Comparison of ENCODE assay signal across 11 cellular contexts in genomic region chr6:167832497-167833395, GRCh38. TPM values are rescaled to one million over a fixed set of nuclear protein-coding genes. Genes with fewer than 3 reads are reported as not detected.
DNase-seq lines count a peak whose midpoint lies in the region; ATAC-seq and TF ChIP-seq lines count a peak whose summit lies in the region.
"Had no signal": no experiment of that assay in that cellular context is flagged by ENCODE, and none has a peak within 500 bp of the region (broad histone marks: within the 10 kb centered on the region; RNA-seq: fewer than 3 reads in every experiment).

No MANE protein-coding gene starts in this region.

- H3K9ac ChIP-seq in HUES48 (ENCODE audit: low read depth, low read length), result no peak overlapping the region

- H3K4me1 Mint-ChIP-seq in type B pancreatic cell (ENCODE audit: unreplicated experiment), result peaks cover 62% of the 10 kb centered on the region

- H3K4me1 ChIP-seq in heart right ventricle, result peaks cover 0 to 77% (median 53%) of the 10 kb centered on the region in 9 donors
- peaks cover 39% of the 10 kb centered on the region for H3K4me1 ChIP-seq in HUES48 (ENCODE audit: control insufficient read depth, insufficient read depth, low read length)
- peaks cover 0 to 30% (median 0%) of the 10 kb centered on the region in 4 donors for H3K4me1 ChIP-seq in Peyer's patch

- H3K27me3 Mint-ChIP-seq in type B pancreatic cell, result peaks cover 7% of the 10 kb centered on the region

- H3K4me3 ChIP-seq in heart right ventricle, result no peak overlapping the region
- peak overlapping the region; percentile 12; the same call in 1 of the 2 replicates for H3K4me3 ChIP-seq in HUES48 (ENCODE audit: low read depth, low read length)
- H3K4me3 ChIP-seq in epithelial cell of esophagus (ENCODE audit: low read length), result no peak overlapping the region
- H3K4me3 ChIP-seq in Peyer's patch, result peak overlapping the region in 2 of 4 donors; percentile 4 to 7

- H3K36me3 Mint-ChIP-seq in type B pancreatic cell, result no peaks in the 10 kb centered on the region
- H3K36me3 Mint-ChIP-seq: T-cell had no signal

- no peaks in the 10 kb centered on the region for H3K36me3 ChIP-seq in heart right ventricle
- no peaks in the 10 kb centered on the region for H3K36me3 ChIP-seq in HUES48 (ENCODE audit: control insufficient read depth, insufficient read depth, low read length)
- no peaks in the 10 kb centered on the region for H3K36me3 ChIP-seq in Peyer's patch

- no peak for TF ChIP-seq POLR2A in Peyer's patch (IDR thresholded peaks at IDR 0.05)

- H3K9me3 ChIP-seq in heart right ventricle (no peaks in the 10 kb centered on the region), HUES48 (ENCODE audit: control insufficient read depth, insufficient read depth, low read length) (no peaks in the 10 kb centered on the region), Peyer's patch (no peaks in the 10 kb centered on the region)

- ATAC-seq in heart right ventricle (peak in 5 of 8 donors; percentile 11 to 57 (median 52)), HG03280 (IDR thresholded peaks at IDR 0.05; ENCODE audit: unreplicated experiment) (no peak)
- ATAC-seq: naive thymus-derived CD4-positive, alpha-beta T cell had no signal

- intact Hi-C loops in heart right ventricle (cut with DNase I) (loop anchor here in 3 of 10 donors (5.0 to 10.0 kb wide), 3 partner anchors 60 to 348 kb away; no protein-coding TSS in a partner anchor), cardiac septum (cut with DNase I) (no loop called here)

- TF ChIP-seq CTCF in heart right ventricle (IDR thresholded peaks at IDR 0.05), result no peak
- no peak for TF ChIP-seq CTCF in epithelial cell of esophagus (IDR thresholded peaks at IDR 0.05; ENCODE audit: insufficient read depth, low read depth, low read length, missing control alignments)
- no peak for TF ChIP-seq CTCF in type B pancreatic cell (conservative IDR thresholded peaks at IDR 0.05)
- TF ChIP-seq CTCF in Peyer's patch (IDR thresholded peaks at IDR 0.05), result no peak

- H3K27me3 ChIP-seq in heart right ventricle (peaks cover 0 to 24% (median 0%) of the 10 kb centered on the region in 7 donors), HUES48 (ENCODE audit: control insufficient read depth, insufficient read depth, low read length) (no peaks in the 10 kb centered on the region), Peyer's patch (no peaks in the 10 kb centered on the region)

- WGBS in heart right ventricle, 2 donors, result 41 to 49% methylated on average over 4 of the region's 4 CpGs

- no peak for DNase-seq in heart right ventricle
- DNase-seq in cardiac septum (ENCODE audit: low spot score), result no peak
- peak; percentile 41 for DNase-seq in epithelial cell of esophagus (ENCODE audit: low read depth)
- no peak for DNase-seq in type B pancreatic cell (ENCODE audit: extremely low spot score, unreplicated experiment)
- DNase-seq in Peyer's patch, result no peak
- no peak for DNase-seq in NCI-H345 (lab: John Stamatoyannopoulos, UW)
- DNase-seq: DMS79 treated with DMSO at 0.1 percent for 48 hours; naive thymus-derived CD4-positive, alpha-beta T cell; T-cell had no signal

- H3K27ac Mint-ChIP-seq in type B pancreatic cell, result peak overlapping the region; percentile 87

- H3K4me3 Mint-ChIP-seq in type B pancreatic cell, result peak overlapping the region; percentile 65
- H3K4me3 Mint-ChIP-seq: T-cell had no signal

- H3K9me3 Mint-ChIP-seq in type B pancreatic cell, result no peaks in the 10 kb centered on the region
- H3K9me3 Mint-ChIP-seq: T-cell had no signal

- peak overlapping the region in 2 of 10 donors; percentile 11 to 14 for H3K27ac ChIP-seq in heart right ventricle
- peak overlapping the region; percentile 37 for H3K27ac ChIP-seq in HUES48 (ENCODE audit: low read depth, low read length)
- peak overlapping the region in 1 of 4 donors; percentile 86 for H3K27ac ChIP-seq in Peyer's patch

RNA-seq across cellular contexts. Expression of gene AFDN, which starts 6.0 kb away (rescaled TPM):
- total RNA-seq in heart right ventricle (10 to 100 TPM; 50.5 to 79.9 (median 59.0) TPM), cardiac septum (67.1 TPM), type B pancreatic cell (ENCODE audit: low replicate concordance) (140 and 154 TPM in 2 replicates), Peyer's patch (100 to 1,000 TPM; 265 to 326 (median 313) TPM)
- polyA plus RNA-seq in heart right ventricle, result 10 to 100 TPM; 17.4 to 57.9 TPM
